ENCODE assay signal across 12 cellular contexts in the genomic region with DNA sequence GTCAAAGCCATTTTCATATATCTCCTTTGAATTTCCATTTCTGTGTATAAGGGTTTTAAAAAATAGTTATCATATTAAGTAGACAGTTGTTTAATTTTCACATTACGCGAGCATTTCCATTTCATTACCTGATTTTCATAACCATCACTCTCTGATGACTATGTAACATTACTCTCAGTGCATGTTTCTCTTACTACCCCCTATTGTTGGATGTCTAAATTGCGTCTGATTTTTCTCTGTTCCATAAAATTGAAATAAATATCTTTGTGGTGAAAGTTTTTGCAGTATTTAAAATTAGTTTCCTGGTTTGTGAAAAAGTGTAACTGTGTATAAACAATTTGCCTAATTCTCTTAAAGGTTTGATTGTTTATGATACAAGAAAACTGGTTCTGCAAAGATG.
A peak's percentile ranks its signal among the peaks of the same experiment; 100 is the strongest.
DNase-seq lines count a peak whose midpoint lies in the region; ATAC-seq and TF ChIP-seq lines count a peak whose summit lies in the region.
"Had no signal": no experiment of that assay in that cellular context is flagged by ENCODE, and none has a peak within 500 bp of the region (broad histone marks: within the 10 kb centered on the region; RNA-seq: fewer than 3 reads in every experiment).

No MANE protein-coding gene starts in this region.

- no peak overlapping the region for H2AFZ ChIP-seq in MM.1S (ENCODE audit: low read length)

- no peak overlapping the region for H3K4me2 ChIP-seq in MM.1S (ENCODE audit: low read depth, low read length)

- H3K9me3 Mint-ChIP-seq in osteocyte (ENCODE audit: unreplicated experiment), result no peaks in the 10 kb centered on the region

- H3K27ac ChIP-seq in MM.1S (ENCODE audit: low read length), result no peak overlapping the region
- no peak overlapping the region for H3K27ac ChIP-seq in brain microvascular endothelial cell
- H3K27ac ChIP-seq: HL-60 had no signal

- H3K9me3 ChIP-seq in MM.1S (replicated peaks; ENCODE audit: insufficient read depth, low read length), result no peaks in the 10 kb centered on the region

- H3K27ac Mint-ChIP-seq in osteocyte (ENCODE audit: unreplicated experiment), result no peak overlapping the region
- H3K27ac Mint-ChIP-seq: activated naive CD8-positive, alpha-beta T cell had no signal

- TF ChIP-seq CTCF in MM.1S (IDR thresholded peaks at IDR 0.05; ENCODE audit: low read length) (peak; percentile 33), brain microvascular endothelial cell (IDR thresholded peaks at IDR 0.05; ENCODE audit: low read depth, low read length, missing control alignments) (peak; percentile 20), osteocyte (IDR thresholded peaks at IDR 0.05) (peak; percentile 47)

- H3K9me2 ChIP-seq in MM.1S (replicated peaks; ENCODE audit: insufficient read depth, low read length), result no peaks in the 10 kb centered on the region

- H3K4me3 Mint-ChIP-seq in osteocyte (ENCODE audit: unreplicated experiment), result no peak overlapping the region
- H3K4me3 Mint-ChIP-seq: activated naive CD8-positive, alpha-beta T cell had no signal

- no peak for ATAC-seq in GM18511 (IDR thresholded peaks at IDR 0.05; ENCODE audit: unreplicated experiment)

- no peaks in the 10 kb centered on the region for H3K27me3 ChIP-seq in MM.1S (replicated peaks; ENCODE audit: insufficient read depth, low read length)
- H3K27me3 ChIP-seq in brain microvascular endothelial cell (replicated peaks), result no peaks in the 10 kb centered on the region

- peaks cover 39% of the 10 kb centered on the region for H3K4me1 Mint-ChIP-seq in osteocyte (ENCODE audit: unreplicated experiment)

- H3K9ac ChIP-seq in MM.1S (ENCODE audit: low read length), result no peak overlapping the region

- in situ Hi-C loops in brain microvascular endothelial cell (cut with HindIII; ENCODE audit: low pct_ligation_motif_present, low sequenced_read_pairs), result no loop called here

- no peak overlapping the region for H3K4me3 ChIP-seq in MM.1S (ENCODE audit: low read length)
- no peak overlapping the region for H3K4me3 ChIP-seq in brain microvascular endothelial cell (ENCODE audit: low read depth, low read length)

- H3K27me3 Mint-ChIP-seq in osteocyte (ENCODE audit: unreplicated experiment), result no peaks in the 10 kb centered on the region
- H3K27me3 Mint-ChIP-seq: activated naive CD8-positive, alpha-beta T cell had no signal

- H3K4me1 ChIP-seq in MM.1S (ENCODE audit: low read length), result no peaks in the 10 kb centered on the region

- H3K36me3 ChIP-seq in MM.1S (replicated peaks; ENCODE audit: insufficient read depth, low read length), result no peaks in the 10 kb centered on the region
- H3K36me3 ChIP-seq in brain microvascular endothelial cell (replicated peaks), result peaks cover 26% of the 10 kb centered on the region

- H3K36me3 Mint-ChIP-seq in osteocyte (ENCODE audit: unreplicated experiment), result peaks cover 43% of the 10 kb centered on the region

- no peaks in the 10 kb centered on the region for H4K20me1 ChIP-seq in MM.1S (ENCODE audit: insufficient read depth, low read length)

- no peaks in the 10 kb centered on the region for H3F3A ChIP-seq in MM.1S (ENCODE audit: insufficient read depth, low read length)

- H3K79me2 ChIP-seq in MM.1S (ENCODE audit: low read length), result no peaks in the 10 kb centered on the region

- DNase-seq in NCI-H2227 (lab: John Stamatoyannopoulos, UW; ENCODE audit: unreplicated experiment) (peak; percentile 11), NCI-H2227 treated with DMSO at 0.1 percent for 48 hours (lab: John Stamatoyannopoulos, UW) (no peak), MM.1S (no peak), brain microvascular endothelial cell (no peak), osteocyte (ENCODE audit: extremely low spot score, unreplicated experiment) (no peak), iPS-NIHi11 (ENCODE audit: low spot score) (no peak), 8988T (no peak)
- DNase-seq: NCI-H1930; stimulated activated CD4-positive, alpha-beta T cell treated with anti-CD3 and anti-CD28 coated beads, Interleukin-2, amount 100 ng/mL, for 24 hours had no signal
